Comparison of ENCODE assay signal across 8 cellular contexts in the genomic region with DNA sequence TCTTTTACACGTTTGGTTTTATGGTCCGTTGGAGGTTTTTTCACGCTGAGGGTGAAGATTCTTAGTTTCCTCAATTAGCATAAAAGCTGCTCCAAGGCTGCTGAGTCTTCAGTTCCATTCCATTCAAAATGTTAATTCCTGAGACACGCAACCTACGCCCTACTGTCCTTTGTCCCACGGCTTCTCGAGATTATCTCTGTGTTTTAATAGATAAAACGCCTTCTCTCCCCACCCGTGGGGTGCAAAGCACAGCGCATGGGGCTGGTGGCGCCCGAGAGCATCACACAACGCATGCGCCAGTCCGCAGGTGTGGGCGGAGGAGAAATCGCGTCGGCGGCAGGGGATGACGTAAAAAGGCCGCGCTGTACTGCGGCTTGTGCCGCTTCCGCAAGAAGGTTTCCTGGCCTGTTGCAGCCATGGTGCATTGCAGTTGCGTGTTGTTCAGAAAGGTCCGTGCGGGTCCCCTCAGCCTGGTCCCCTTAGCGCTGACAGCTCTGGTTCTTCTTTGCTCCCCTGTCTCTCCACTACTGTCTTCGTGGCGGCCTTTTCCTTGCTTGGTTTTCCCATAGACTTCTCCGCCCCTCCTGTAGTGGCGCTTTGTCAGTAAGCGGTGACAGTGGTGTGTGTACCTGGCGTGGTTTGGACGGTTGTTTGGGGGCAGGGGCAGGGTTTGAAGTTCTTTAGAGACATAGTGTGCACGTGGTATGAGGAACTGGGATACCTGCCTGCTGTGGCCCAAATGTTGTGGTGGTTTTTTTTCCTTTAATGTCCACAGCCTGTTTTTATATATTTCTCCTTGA. TPM values are rescaled to one million over a fixed set of nuclear protein-coding genes. Genes with fewer than 3 reads are reported as not detected.
DNase-seq lines count a peak whose midpoint lies in the region; ATAC-seq and TF ChIP-seq lines count a peak whose summit lies in the region.

TSS of gene GTPBP10 (plus strand) at position 391 of the 800 bp plus-strand sequence. CDS start at position 417, 26 bp downstream.

- ATAC-seq in GM21526 (IDR thresholded peaks at IDR 0.05; ENCODE audit: low FRiP score, unreplicated experiment) = peak; percentile 93

- peak; percentile 89 for DNase-seq in DMS114 treated with DMSO at 0.1 percent for 48 hours (lab: John Stamatoyannopoulos, UW; ENCODE audit: unreplicated experiment)
- DNase-seq in HuH-7.5 (ENCODE audit: low spot score) = peak; percentile 68
- peak; percentile 92 for DNase-seq in activated T-cell treated with anti-CD3 and anti-CD28 coated beads for 1 hour (ENCODE audit: low read depth)
- peak; percentile 97 for DNase-seq in epithelial cell of esophagus (ENCODE audit: low read depth)
- peak; percentile 83 to 90 for DNase-seq in stimulated activated CD8-positive, alpha-beta memory T cell treated with anti-CD3 and anti-CD28 coated beads, Interleukin-4, amount 100 ng/mL, for 1 hour (ENCODE audit: low read depth in 2 of 2, low spot score in 1 of 2)

- H3K4me1 ChIP-seq in OCI-LY3 (ENCODE audit: low read length) (peaks cover 12% of the 10 kb centered on the region), mononuclear cell (ENCODE audit: insufficient read depth, low read length) (peaks cover 16% of the 10 kb centered on the region)

- H3K4me2 ChIP-seq in OCI-LY3 (ENCODE audit: low read length) = peak within 1 kb of the TSS; percentile 87

- TF ChIP-seq CTCF in OCI-LY3 (IDR thresholded peaks at IDR 0.05; ENCODE audit: low read depth, low read length) (peak; percentile 60), epithelial cell of esophagus (IDR thresholded peaks at IDR 0.05; ENCODE audit: insufficient read depth, low read depth, low read length, missing control alignments) (peak; percentile 71)

- H3K4me3 ChIP-seq in OCI-LY3 (ENCODE audit: low read length) (peak within 1 kb of the TSS; percentile 89), epithelial cell of esophagus (ENCODE audit: low read length) (peak within 1 kb of the TSS; percentile 92), mononuclear cell (ENCODE audit: low read length) (peak within 1 kb of the TSS; percentile 99)

- no peaks in the 10 kb centered on the region for H4K20me1 ChIP-seq in OCI-LY3 (ENCODE audit: insufficient read depth, low read length)

- H2AFZ ChIP-seq in OCI-LY3 (ENCODE audit: low read depth, low read length) = peak within 1 kb of the TSS; percentile 99

- H3K27ac ChIP-seq in OCI-LY3 (ENCODE audit: low read length) = peak within 1 kb of the TSS; percentile 79

- peaks cover 8% of the 10 kb centered on the region for H3K36me3 ChIP-seq in OCI-LY3 (replicated peaks; ENCODE audit: low read depth, low read length)

- peaks cover 48% of the 10 kb centered on the region for H3K79me2 ChIP-seq in OCI-LY3 (ENCODE audit: low read length)

- no peaks in the 10 kb centered on the region for H3K9me3 ChIP-seq in OCI-LY3 (ENCODE audit: insufficient read depth, low read length)
- no peaks in the 10 kb centered on the region for H3K9me3 ChIP-seq in mononuclear cell (ENCODE audit: low read depth, low read length)

- H3K27me3 ChIP-seq in OCI-LY3 (ENCODE audit: low read depth, low read length) (no peaks in the 10 kb centered on the region), mononuclear cell (ENCODE audit: insufficient read depth, low read length) (no peaks in the 10 kb centered on the region)

- peak within 1 kb of the TSS; percentile 79 for H3K9ac ChIP-seq in OCI-LY3 (ENCODE audit: low read length)

RNA-seq across cellular contexts. Expression of gene GTPBP10, which starts in this region (rescaled TPM):
- 16.2 TPM for total RNA-seq in mononuclear cell

Comparison
In these comparisons a context has a peak if more than half of its experiments do, and no peak if none do; other contexts are left out.
1. Peak in every context shown above with its lines: DNase-seq, ATAC-seq, H3K4me3 ChIP-seq and H3K27ac ChIP-seq.